In genomic region chr10:78623577-78624215, GRCh38 we compare ENCODE assay signal across 1 cellular context.
TF ChIP-seq lines count a peak whose summit lies in the region.

No MANE protein-coding gene starts in this region.

TF ChIP-seq in GM23338, 12 proteins besides CTCF, POLR2A, EP300 and RAD21 (continued from another document):
- TF ChIP-seq ZNF462 (CRISPR knock-in tag; IDR thresholded peaks at IDR 0.05) (no peak), EZH2 (IDR thresholded peaks at IDR 0.05; ENCODE audit: low read depth, unreplicated experiment) (no peak), STAT1 (IDR thresholded peaks at IDR 0.05; ENCODE audit: unreplicated experiment) (no peak)
